In the genomic region with DNA sequence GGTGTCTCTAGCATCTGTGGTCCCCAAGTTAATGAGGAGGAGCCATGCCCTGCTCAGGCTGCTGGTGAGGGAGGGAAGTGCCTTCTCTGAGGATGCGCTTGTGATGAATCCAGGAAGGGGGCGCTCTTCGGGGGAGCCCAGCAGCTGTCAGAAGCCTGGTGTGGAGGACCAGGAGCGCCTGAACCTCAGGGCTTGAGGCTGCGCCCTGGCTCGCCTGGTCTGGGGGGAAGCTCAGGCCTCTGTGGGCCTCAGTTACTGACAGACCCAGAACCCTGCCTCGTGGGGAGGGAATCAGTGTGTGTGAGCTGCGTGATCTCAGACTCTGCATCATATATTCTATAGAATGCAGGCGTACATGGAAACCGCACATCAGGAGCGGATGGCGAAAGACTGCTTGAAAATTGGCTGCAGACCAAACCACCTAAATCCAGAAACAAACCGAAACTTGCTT, we compare ENCODE assay signal across 1 cellular context.
A peak's percentile ranks its signal among the peaks of the same experiment; 100 is the strongest.
TF ChIP-seq lines count a peak whose summit lies in the region.

No MANE protein-coding gene starts in this region.

TF ChIP-seq in HepG2, 621 proteins besides CTCF, POLR2A, EP300 and RAD21 (continued from another document and continues in another):
- TF ChIP-seq KLF9 (CRISPR knock-in tag; IDR thresholded peaks at IDR 0.05; ENCODE audit: low read depth) (no peak), ZNF282 (IDR thresholded peaks at IDR 0.05; ENCODE audit: partially characterized antibody) (no peak), NR1H2 (CRISPR knock-in tag; IDR thresholded peaks at IDR 0.05; ENCODE audit: borderline replicate concordance, low read depth) (no peak), HNRNPH1 (optimal IDR thresholded peaks at IDR 0.05; ENCODE audit: low read depth, low read length) (no peak), CCDC6 (CRISPR knock-in tag; IDR thresholded peaks at IDR 0.05) (no peak), THAP11 (CRISPR knock-in tag; IDR thresholded peaks at IDR 0.05) (no peak), ZNF256 (CRISPR knock-in tag; conservative IDR thresholded peaks at IDR 0.05) (no peak), RELA (CRISPR knock-in tag; IDR thresholded peaks at IDR 0.05) (no peak), HDAC2 (CRISPR knock-in tag; IDR thresholded peaks at IDR 0.05) (0 out of 2 replicates have a peak, but pooled peaks have one; percentile 24), SMAD9 (CRISPR knock-in tag; IDR thresholded peaks at IDR 0.05) (no peak), KAT7 (CRISPR knock-in tag; IDR thresholded peaks at IDR 0.05; ENCODE audit: borderline replicate concordance) (no peak), TEF (CRISPR knock-in tag; IDR thresholded peaks at IDR 0.05) (no peak), ZNF501 (CRISPR knock-in tag; IDR thresholded peaks at IDR 0.05) (no peak), BORCS8-MEF2B (CRISPR knock-in tag; IDR thresholded peaks at IDR 0.05) (no peak), TEAD3 (CRISPR knock-in tag; optimal IDR thresholded peaks at IDR 0.05; ENCODE audit: borderline replicate concordance) (peak; percentile 42), SNRNP70 (IDR thresholded peaks at IDR 0.05; ENCODE audit: low read depth, low read length) (no peak), ARID2 (CRISPR knock-in tag; IDR thresholded peaks at IDR 0.05; ENCODE audit: borderline replicate concordance) (no peak), ZNF850 (CRISPR knock-in tag; conservative IDR thresholded peaks at IDR 0.05) (no peak), GFI1 (CRISPR knock-in tag; IDR thresholded peaks at IDR 0.05; ENCODE audit: borderline replicate concordance) (no peak), NONO (IDR thresholded peaks at IDR 0.05) (no peak), NONO (CRISPR knock-in tag; conservative IDR thresholded peaks at IDR 0.05) (no peak), IRF2 (CRISPR knock-in tag; IDR thresholded peaks at IDR 0.05) (no peak), PATZ1 (CRISPR knock-in tag; IDR thresholded peaks at IDR 0.05) (no peak), STAG1 (CRISPR knock-in tag; IDR thresholded peaks at IDR 0.05) (peak; percentile 48; the same call in 1 of the 2 replicates), TBP (CRISPR knock-in tag; IDR thresholded peaks at IDR 0.05) (no peak), ZNF724P (CRISPR knock-in tag; IDR thresholded peaks at IDR 0.05; ENCODE audit: borderline replicate concordance) (no peak), ZNF280D (CRISPR knock-in tag; IDR thresholded peaks at IDR 0.05) (no peak), TOE1 (CRISPR knock-in tag; IDR thresholded peaks at IDR 0.05) (no peak), FOXJ3 (CRISPR knock-in tag; IDR thresholded peaks at IDR 0.05; ENCODE audit: borderline replicate concordance) (no peak), DMAP1 (CRISPR knock-in tag; IDR thresholded peaks at IDR 0.05) (no peak)
- TF ChIP-seq, protein P1, sequence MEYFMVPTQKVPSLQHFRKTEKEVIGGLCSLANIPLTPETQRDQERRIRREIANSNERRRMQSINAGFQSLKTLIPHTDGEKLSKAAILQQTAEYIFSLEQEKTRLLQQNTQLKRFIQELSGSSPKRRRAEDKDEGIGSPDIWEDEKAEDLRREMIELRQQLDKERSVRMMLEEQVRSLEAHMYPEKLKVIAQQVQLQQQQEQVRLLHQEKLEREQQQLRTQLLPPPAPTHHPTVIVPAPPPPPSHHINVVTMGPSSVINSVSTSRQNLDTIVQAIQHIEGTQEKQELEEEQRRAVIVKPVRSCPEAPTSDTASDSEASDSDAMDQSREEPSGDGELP (IDR thresholded peaks at IDR 0.05; ENCODE audit: borderline replicate concordance, low read depth): peak; percentile 33; the same call in 1 of the 2 replicates
- TF ChIP-seq, protein P2, sequence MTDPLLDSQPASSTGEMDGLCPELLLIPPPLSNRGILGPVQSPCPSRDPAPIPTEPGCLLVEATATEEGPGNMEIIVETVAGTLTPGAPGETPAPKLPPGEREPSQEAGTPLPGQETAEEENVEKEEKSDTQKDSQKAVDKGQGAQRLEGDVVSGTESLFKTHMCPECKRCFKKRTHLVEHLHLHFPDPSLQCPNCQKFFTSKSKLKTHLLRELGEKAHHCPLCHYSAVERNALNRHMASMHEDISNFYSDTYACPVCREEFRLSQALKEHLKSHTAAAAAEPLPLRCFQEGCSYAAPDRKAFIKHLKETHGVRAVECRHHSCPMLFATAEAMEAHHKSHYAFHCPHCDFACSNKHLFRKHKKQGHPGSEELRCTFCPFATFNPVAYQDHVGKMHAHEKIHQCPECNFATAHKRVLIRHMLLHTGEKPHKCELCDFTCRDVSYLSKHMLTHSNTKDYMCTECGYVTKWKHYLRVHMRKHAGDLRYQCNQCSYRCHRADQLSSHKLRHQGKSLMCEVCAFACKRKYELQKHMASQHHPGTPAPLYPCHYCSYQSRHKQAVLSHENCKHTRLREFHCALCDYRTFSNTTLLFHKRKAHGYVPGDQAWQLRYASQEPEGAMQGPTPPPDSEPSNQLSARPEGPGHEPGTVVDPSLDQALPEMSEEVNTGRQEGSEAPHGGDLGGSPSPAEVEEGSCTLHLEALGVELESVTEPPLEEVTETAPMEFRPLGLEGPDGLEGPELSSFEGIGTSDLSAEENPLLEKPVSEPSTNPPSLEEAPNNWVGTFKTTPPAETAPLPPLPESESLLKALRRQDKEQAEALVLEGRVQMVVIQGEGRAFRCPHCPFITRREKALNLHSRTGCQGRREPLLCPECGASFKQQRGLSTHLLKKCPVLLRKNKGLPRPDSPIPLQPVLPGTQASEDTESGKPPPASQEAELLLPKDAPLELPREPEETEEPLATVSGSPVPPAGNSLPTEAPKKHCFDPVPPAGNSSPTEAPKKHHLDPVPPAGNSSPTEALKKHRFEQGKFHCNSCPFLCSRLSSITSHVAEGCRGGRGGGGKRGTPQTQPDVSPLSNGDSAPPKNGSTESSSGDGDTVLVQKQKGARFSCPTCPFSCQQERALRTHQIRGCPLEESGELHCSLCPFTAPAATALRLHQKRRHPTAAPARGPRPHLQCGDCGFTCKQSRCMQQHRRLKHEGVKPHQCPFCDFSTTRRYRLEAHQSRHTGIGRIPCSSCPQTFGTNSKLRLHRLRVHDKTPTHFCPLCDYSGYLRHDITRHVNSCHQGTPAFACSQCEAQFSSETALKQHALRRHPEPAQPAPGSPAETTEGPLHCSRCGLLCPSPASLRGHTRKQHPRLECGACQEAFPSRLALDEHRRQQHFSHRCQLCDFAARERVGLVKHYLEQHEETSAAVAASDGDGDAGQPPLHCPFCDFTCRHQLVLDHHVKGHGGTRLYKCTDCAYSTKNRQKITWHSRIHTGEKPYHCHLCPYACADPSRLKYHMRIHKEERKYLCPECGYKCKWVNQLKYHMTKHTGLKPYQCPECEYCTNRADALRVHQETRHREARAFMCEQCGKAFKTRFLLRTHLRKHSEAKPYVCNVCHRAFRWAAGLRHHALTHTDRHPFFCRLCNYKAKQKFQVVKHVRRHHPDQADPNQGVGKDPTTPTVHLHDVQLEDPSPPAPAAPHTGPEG (CRISPR knock-in tag; IDR thresholded peaks at IDR 0.05): no peak
- TF ChIP-seq, protein P3, sequence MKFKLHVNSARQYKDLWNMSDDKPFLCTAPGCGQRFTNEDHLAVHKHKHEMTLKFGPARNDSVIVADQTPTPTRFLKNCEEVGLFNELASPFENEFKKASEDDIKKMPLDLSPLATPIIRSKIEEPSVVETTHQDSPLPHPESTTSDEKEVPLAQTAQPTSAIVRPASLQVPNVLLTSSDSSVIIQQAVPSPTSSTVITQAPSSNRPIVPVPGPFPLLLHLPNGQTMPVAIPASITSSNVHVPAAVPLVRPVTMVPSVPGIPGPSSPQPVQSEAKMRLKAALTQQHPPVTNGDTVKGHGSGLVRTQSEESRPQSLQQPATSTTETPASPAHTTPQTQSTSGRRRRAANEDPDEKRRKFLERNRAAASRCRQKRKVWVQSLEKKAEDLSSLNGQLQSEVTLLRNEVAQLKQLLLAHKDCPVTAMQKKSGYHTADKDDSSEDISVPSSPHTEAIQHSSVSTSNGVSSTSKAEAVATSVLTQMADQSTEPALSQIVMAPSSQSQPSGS (CRISPR knock-in tag; IDR thresholded peaks at IDR 0.05): no peak
- TF ChIP-seq, protein P4, sequence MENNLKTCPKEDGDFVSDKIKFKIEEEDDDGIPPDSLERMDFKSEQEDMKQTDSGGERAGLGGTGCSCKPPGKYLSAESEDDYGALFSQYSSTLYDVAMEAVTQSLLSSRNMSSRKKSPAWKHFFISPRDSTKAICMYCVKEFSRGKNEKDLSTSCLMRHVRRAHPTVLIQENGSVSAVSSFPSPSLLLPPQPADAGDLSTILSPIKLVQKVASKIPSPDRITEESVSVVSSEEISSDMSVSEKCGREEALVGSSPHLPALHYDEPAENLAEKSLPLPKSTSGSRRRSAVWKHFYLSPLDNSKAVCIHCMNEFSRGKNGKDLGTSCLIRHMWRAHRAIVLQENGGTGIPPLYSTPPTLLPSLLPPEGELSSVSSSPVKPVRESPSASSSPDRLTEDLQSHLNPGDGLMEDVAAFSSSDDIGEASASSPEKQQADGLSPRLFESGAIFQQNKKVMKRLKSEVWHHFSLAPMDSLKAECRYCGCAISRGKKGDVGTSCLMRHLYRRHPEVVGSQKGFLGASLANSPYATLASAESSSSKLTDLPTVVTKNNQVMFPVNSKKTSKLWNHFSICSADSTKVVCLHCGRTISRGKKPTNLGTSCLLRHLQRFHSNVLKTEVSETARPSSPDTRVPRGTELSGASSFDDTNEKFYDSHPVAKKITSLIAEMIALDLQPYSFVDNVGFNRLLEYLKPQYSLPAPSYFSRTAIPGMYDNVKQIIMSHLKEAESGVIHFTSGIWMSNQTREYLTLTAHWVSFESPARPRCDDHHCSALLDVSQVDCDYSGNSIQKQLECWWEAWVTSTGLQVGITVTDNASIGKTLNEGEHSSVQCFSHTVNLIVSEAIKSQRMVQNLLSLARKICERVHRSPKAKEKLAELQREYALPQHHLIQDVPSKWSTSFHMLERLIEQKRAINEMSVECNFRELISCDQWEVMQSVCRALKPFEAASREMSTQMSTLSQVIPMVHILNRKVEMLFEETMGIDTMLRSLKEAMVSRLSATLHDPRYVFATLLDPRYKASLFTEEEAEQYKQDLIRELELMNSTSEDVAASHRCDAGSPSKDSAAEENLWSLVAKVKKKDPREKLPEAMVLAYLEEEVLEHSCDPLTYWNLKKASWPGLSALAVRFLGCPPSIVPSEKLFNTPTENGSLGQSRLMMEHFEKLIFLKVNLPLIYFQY (CRISPR knock-in tag; IDR thresholded peaks at IDR 0.05; ENCODE audit: borderline replicate concordance): no peak
- TF ChIP-seq, protein P5, sequence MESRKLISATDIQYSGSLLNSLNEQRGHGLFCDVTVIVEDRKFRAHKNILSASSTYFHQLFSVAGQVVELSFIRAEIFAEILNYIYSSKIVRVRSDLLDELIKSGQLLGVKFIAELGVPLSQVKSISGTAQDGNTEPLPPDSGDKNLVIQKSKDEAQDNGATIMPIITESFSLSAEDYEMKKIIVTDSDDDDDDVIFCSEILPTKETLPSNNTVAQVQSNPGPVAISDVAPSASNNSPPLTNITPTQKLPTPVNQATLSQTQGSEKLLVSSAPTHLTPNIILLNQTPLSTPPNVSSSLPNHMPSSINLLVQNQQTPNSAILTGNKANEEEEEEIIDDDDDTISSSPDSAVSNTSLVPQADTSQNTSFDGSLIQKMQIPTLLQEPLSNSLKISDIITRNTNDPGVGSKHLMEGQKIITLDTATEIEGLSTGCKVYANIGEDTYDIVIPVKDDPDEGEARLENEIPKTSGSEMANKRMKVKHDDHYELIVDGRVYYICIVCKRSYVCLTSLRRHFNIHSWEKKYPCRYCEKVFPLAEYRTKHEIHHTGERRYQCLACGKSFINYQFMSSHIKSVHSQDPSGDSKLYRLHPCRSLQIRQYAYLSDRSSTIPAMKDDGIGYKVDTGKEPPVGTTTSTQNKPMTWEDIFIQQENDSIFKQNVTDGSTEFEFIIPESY (CRISPR knock-in tag; IDR thresholded peaks at IDR 0.05): peak; percentile 89
- TF ChIP-seq, protein P6, sequence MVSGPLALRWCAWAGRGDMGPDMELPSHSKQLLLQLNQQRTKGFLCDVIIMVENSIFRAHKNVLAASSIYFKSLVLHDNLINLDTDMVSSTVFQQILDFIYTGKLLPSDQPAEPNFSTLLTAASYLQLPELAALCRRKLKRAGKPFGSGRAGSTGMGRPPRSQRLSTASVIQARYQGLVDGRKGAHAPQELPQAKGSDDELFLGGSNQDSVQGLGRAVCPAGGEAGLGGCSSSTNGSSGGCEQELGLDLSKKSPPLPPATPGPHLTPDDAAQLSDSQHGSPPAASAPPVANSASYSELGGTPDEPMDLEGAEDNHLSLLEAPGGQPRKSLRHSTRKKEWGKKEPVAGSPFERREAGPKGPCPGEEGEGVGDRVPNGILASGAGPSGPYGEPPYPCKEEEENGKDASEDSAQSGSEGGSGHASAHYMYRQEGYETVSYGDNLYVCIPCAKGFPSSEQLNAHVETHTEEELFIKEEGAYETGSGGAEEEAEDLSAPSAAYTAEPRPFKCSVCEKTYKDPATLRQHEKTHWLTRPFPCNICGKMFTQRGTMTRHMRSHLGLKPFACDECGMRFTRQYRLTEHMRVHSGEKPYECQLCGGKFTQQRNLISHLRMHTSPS (CRISPR knock-in tag; IDR thresholded peaks at IDR 0.05; ENCODE audit: low read depth): no peak
